ENCODE assay signal across 18 cellular contexts in the genomic region with DNA sequence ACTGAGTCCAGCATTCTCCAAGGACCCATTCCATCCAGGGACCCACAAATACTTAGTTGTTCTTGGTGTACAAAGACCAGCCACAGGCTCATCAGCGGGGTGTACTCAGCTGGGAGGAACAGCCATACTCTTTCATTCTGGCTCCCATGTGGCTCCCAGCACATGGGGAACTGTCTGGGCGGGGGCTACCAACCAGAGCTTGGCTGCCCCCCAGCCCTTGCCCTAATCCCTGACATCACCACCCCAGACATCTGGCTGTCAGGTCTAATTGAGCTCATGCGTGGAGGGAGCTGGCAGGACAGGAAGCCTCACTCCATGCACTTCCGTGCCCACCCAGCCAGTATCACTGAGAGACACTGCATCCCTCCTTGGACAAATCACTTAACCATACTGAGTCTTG.
DNase-seq lines count a peak whose midpoint lies in the region; ATAC-seq and TF ChIP-seq lines count a peak whose summit lies in the region.
"Had no signal": no experiment of that assay in that cellular context is flagged by ENCODE, and none has a peak within 500 bp of the region (broad histone marks: within the 10 kb centered on the region; RNA-seq: fewer than 3 reads in every experiment).

No MANE protein-coding gene starts in this region.

- H3K9me3 Mint-ChIP-seq in stimulated activated effector memory CD8-positive, alpha-beta T cell treated with anti-CD3 and anti-CD28 coated beads, Interleukin-12 subunit alpha, Interleukin-12 subunit beta, amount 100 ng/mL, for 72 hours = peaks cover 3% of the 10 kb centered on the region
- H3K9me3 Mint-ChIP-seq in naive thymus-derived CD8-positive, alpha-beta T cell = peaks cover 0 to 26% (median 6%) of the 10 kb centered on the region in 9 donors

- no peaks in the 10 kb centered on the region for H3K4me1 ChIP-seq in prostate gland (replicated peaks)

- WGBS in prostate gland = 85% methylated on average over 4 of the region's 4 CpGs

- peaks cover 3 to 31% (median 8%) of the 10 kb centered on the region in 5 donors for H3K27me3 Mint-ChIP-seq in naive thymus-derived CD8-positive, alpha-beta T cell

- intact Hi-C loops in left ventricle myocardium superior (cut with micrococcal nuclease) (no loop called here), prostate gland (cut with DNase I) (no loop called here)

- H3K4me3 Mint-ChIP-seq in stimulated activated effector memory CD8-positive, alpha-beta T cell treated with anti-CD3 and anti-CD28 coated beads, Interleukin-12 subunit alpha, Interleukin-12 subunit beta, amount 100 ng/mL, for 72 hours = no peak overlapping the region
- H3K4me3 Mint-ChIP-seq in naive thymus-derived CD8-positive, alpha-beta T cell = no peak overlapping the region

- H3K9me3 ChIP-seq in prostate gland = no peaks in the 10 kb centered on the region

- peak; percentile 54 for ATAC-seq in left ventricle myocardium superior
- ATAC-seq in stimulated activated effector memory CD8-positive, alpha-beta T cell treated with anti-CD3 and anti-CD28 coated beads, Interleukin-12 subunit alpha, Interleukin-12 subunit beta, amount 100 ng/mL, for 72 hours = peak; percentile 34
- no peak for ATAC-seq in naive thymus-derived CD8-positive, alpha-beta T cell
- ATAC-seq: HCT116, Panc1 had no signal

- no peak overlapping the region for H3K4me3 ChIP-seq in prostate gland
- H3K4me3 ChIP-seq: GM23248 had no signal

- no peaks in the 10 kb centered on the region for H3K4me1 Mint-ChIP-seq in stimulated activated effector memory CD8-positive, alpha-beta T cell treated with anti-CD3 and anti-CD28 coated beads, Interleukin-12 subunit alpha, Interleukin-12 subunit beta, amount 100 ng/mL, for 72 hours
- no peaks in the 10 kb centered on the region for H3K4me1 Mint-ChIP-seq in naive thymus-derived CD8-positive, alpha-beta T cell

- DNase-seq in DMS53 (lab: John Stamatoyannopoulos, UW) (peak; percentile 42), DMS53 treated with DMSO at 0.1 percent for 48 hours (lab: John Stamatoyannopoulos, UW; ENCODE audit: unreplicated experiment) (no peak), NCI-H69 (lab: John Stamatoyannopoulos, UW) (peak; percentile 2), left ventricle myocardium superior (no peak), prostate gland (ENCODE audit: low spot score) (no peak)
- no peak for DNase-seq in stimulated activated effector memory CD8-positive, alpha-beta T cell treated with anti-CD3 and anti-CD28 coated beads, Interleukin-12 subunit alpha, Interleukin-12 subunit beta, amount 100 ng/mL, for 72 hours (ENCODE audit: low spot score in 2 of 2)
- no peak for DNase-seq in naive thymus-derived CD8-positive, alpha-beta T cell
- no peak for DNase-seq in activated effector memory CD4-positive, alpha-beta T cell treated with anti-CD3 and anti-CD28 coated beads, Interleukin-2, amount 50 U/mL, for 16 hours
- DNase-seq: GF-D8, GM23248, KG1, NCI-H1105, NCI-H187 treated with DMSO at 0.1 percent for 48 hours, NCI-H82 had no signal

- H3K27ac Mint-ChIP-seq in stimulated activated effector memory CD8-positive, alpha-beta T cell treated with anti-CD3 and anti-CD28 coated beads, Interleukin-12 subunit alpha, Interleukin-12 subunit beta, amount 100 ng/mL, for 72 hours = no peak overlapping the region
- no peak overlapping the region for H3K27ac Mint-ChIP-seq in naive thymus-derived CD8-positive, alpha-beta T cell

- no peak for TF ChIP-seq POLR2A in prostate gland (IDR thresholded peaks at IDR 0.05)

- no peaks in the 10 kb centered on the region for H3K36me3 ChIP-seq in prostate gland

- H3K27me3 ChIP-seq in prostate gland (replicated peaks; ENCODE audit: insufficient read depth) = no peaks in the 10 kb centered on the region

- H3K36me3 Mint-ChIP-seq in stimulated activated effector memory CD8-positive, alpha-beta T cell treated with anti-CD3 and anti-CD28 coated beads, Interleukin-12 subunit alpha, Interleukin-12 subunit beta, amount 100 ng/mL, for 72 hours = no peaks in the 10 kb centered on the region
- H3K36me3 Mint-ChIP-seq in naive thymus-derived CD8-positive, alpha-beta T cell = peaks cover 0 to 21% (median 0%) of the 10 kb centered on the region in 3 donors

- TF ChIP-seq CTCF in prostate gland (IDR thresholded peaks at IDR 0.05) = no peak

- no peak overlapping the region for H3K27ac ChIP-seq in prostate gland
- H3K27ac ChIP-seq: 22Rv1, C4-2B, GM23248 had no signal

- POLR2A ChIA-PET in naive thymus-derived CD8-positive, alpha-beta T cell (lab: Charles Lee) = no interaction called here

Comparison
In these comparisons a context has a peak if more than half of its experiments do, and no peak if none do; other contexts are left out.
1. DNase-seq: peak in DMS53 (single experiment) and NCI-H69 (single experiment); none in DMS53 treated with DMSO at 0.1 percent for 48 hours (single experiment), left ventricle myocardium superior (single experiment), stimulated activated effector memory CD8-positive, alpha-beta T cell treated with anti-CD3 and anti-CD28 coated beads, Interleukin-12 subunit alpha, Interleukin-12 subunit beta, amount 100 ng/mL, for 72 hours (0 of 2), naive thymus-derived CD8-positive, alpha-beta T cell (0 of 10), prostate gland (single experiment) and activated effector memory CD4-positive, alpha-beta T cell treated with anti-CD3 and anti-CD28 coated beads, Interleukin-2, amount 50 U/mL, for 16 hours (single experiment).
2. ATAC-seq: peak in left ventricle myocardium superior (single experiment) and stimulated activated effector memory CD8-positive, alpha-beta T cell treated with anti-CD3 and anti-CD28 coated beads, Interleukin-12 subunit alpha, Interleukin-12 subunit beta, amount 100 ng/mL, for 72 hours (single experiment); none in naive thymus-derived CD8-positive, alpha-beta T cell (0 of 2).